ENCODE assay signal across 8 cellular contexts in the genomic region with DNA sequence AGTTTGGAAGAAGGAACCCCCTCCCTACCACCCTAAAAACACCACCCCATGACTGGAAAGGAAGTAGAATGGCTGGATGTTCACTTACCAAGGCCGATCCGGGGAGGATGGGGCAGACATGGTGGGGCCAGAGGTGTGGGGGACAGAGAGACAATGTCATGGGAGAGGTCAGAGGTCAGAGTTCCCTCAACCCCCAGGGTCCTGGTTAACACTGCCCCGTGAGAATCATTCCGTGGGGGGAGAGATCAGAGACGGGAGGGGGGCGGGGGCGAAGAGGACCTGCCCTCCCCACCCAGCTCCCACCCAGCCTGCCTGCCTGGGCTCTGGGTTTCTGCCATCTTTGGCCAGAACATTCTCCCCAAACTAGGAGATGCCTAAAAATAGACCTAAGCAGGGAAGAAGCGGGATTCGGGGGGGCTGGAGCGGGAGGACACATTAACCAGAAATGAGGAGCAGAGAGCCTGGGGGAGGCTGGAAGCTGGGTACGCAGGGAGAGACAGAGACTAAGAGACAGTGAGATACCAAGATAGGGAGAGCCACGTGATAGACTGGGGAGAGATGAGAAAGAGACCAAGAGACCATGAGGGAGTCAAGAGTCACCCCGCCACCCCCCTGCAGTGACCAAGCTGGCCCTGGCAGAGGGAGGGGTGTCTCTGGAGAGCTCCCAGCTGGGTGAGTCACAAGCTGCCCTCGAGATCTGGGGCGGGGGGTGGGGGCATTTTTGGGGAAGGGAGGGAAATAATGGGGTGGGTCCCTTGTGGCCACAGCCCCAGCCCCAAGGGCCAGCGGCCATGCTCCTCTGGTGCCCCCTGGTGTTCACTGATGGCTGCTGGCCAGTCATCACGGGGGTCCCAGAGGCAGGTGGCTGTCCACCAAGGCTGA. TPM values are rescaled to one million over a fixed set of nuclear protein-coding genes. Genes with fewer than 3 reads are reported as not detected.
DNase-seq lines count a peak whose midpoint lies in the region; ATAC-seq and TF ChIP-seq lines count a peak whose summit lies in the region.

No MANE protein-coding gene starts in this region.

- H3K9me3 Mint-ChIP-seq in activated naive CD4-positive, alpha-beta T cell treated with anti-CD3 and anti-CD28 coated beads, Interleukin-2, amount 50 U/mL, for 72 hours, result no peaks in the 10 kb centered on the region

- H3K27ac Mint-ChIP-seq in activated naive CD4-positive, alpha-beta T cell treated with anti-CD3 and anti-CD28 coated beads, Interleukin-2, amount 50 U/mL, for 72 hours, result no peak overlapping the region

- intact Hi-C loops in ovary (cut with DNase I), result loop anchor here (1.0 to 10.0 kb wide), 5 partner anchors 65 to 169 kb away; no protein-coding TSS in a partner anchor

- ATAC-seq in activated naive CD4-positive, alpha-beta T cell treated with anti-CD3 and anti-CD28 coated beads, Interleukin-2, amount 50 U/mL, for 72 hours, result peak; percentile 54 to 68
- ATAC-seq in HG02870 (IDR thresholded peaks at IDR 0.05; ENCODE audit: unreplicated experiment), result no peak
- no peak for ATAC-seq in HG03097 (IDR thresholded peaks at IDR 0.05; ENCODE audit: low FRiP score, unreplicated experiment)

- TF ChIP-seq EP300 in ovary (IDR thresholded peaks at IDR 0.05), result peak; percentile 92

- TF ChIP-seq CTCF in ovary (IDR thresholded peaks at IDR 0.05), result peak; percentile 86 to 96 (median 92)

- no peak for TF ChIP-seq POLR2A in ovary (IDR thresholded peaks at IDR 0.05)

- no peak overlapping the region for H3K4me3 ChIP-seq in ovary

- H3K4me1 ChIP-seq in ovary (ENCODE audit: insufficient read depth), result peaks cover 12% of the 10 kb centered on the region

- H3K36me3 ChIP-seq in ovary, result no peaks in the 10 kb centered on the region

- H3K27ac ChIP-seq in ovary, result peak overlapping the region; percentile 75 to 93

- peak; percentile 12 for DNase-seq in NCI-H2227 (lab: John Stamatoyannopoulos, UW; ENCODE audit: unreplicated experiment)
- no peak for DNase-seq in NCI-H2227 treated with DMSO at 0.1 percent for 48 hours (lab: John Stamatoyannopoulos, UW)
- DNase-seq in OCI-M1 (lab: John Stamatoyannopoulos, UW), result peak; percentile 97
- DNase-seq in activated naive CD4-positive, alpha-beta T cell treated with anti-CD3 and anti-CD28 coated beads, Interleukin-2, amount 50 U/mL, for 72 hours (ENCODE audit: low spot score in 2 of 2), result peak in 1 of 2 donors; percentile 60
- DNase-seq in glomerular visceral epithelial cell (ENCODE audit: extremely low spot score), result peak; percentile 86
- DNase-seq in ovary, result peak; percentile 92 to 96 (median 94)

- no peaks in the 10 kb centered on the region for H3K36me3 Mint-ChIP-seq in activated naive CD4-positive, alpha-beta T cell treated with anti-CD3 and anti-CD28 coated beads, Interleukin-2, amount 50 U/mL, for 72 hours

- 5 to 15% (median 11%) methylated on average over 17 of the region's 17 CpGs for WGBS in ovary, 3 donors

- H3K27me3 ChIP-seq in ovary, result no peaks in the 10 kb centered on the region

- H3K9me3 ChIP-seq in ovary, result no peaks in the 10 kb centered on the region

RNA-seq across cellular contexts. Expression of gene KANK2, which starts 6.1 kb away (rescaled TPM):
- 1 to 10 TPM; 1.6 to 5.5 TPM for total RNA-seq in activated naive CD4-positive, alpha-beta T cell treated with anti-CD3 and anti-CD28 coated beads, Interleukin-2, amount 50 U/mL, for 72 hours
- 100 to 1,000 TPM; 238 to 642 (median 479) TPM for total RNA-seq in ovary
- 100 to 1,000 TPM; 289 to 433 TPM for polyA plus RNA-seq in ovary

RNA-seq across cellular contexts. Expression of gene ANGPTL8, which starts 36.0 kb away (rescaled TPM):
- total RNA-seq in activated naive CD4-positive, alpha-beta T cell treated with anti-CD3 and anti-CD28 coated beads, Interleukin-2, amount 50 U/mL, for 72 hours, result not detected
- total RNA-seq in ovary, result under 1 TPM in 3 of 7 donors, not detected in 4; 0.50 to 0.93 (median 0.51) TPM
- polyA plus RNA-seq in ovary, result under 1 TPM in 1 of 2 donors, not detected in 1; 0.86 TPM

RNA-seq across cellular contexts. Expression of gene SPC24, which starts 47.9 kb away (rescaled TPM):
- 10 to 100 TPM; 48.7 to 86.4 TPM for total RNA-seq in activated naive CD4-positive, alpha-beta T cell treated with anti-CD3 and anti-CD28 coated beads, Interleukin-2, amount 50 U/mL, for 72 hours
- total RNA-seq in ovary, result 1 to 10 TPM in 4 of 7 donors, under 1 TPM in 2, not detected in 1; 0.93 to 2.7 (median 1.0) TPM
- under 1 TPM; 0.47 to 0.78 TPM for polyA plus RNA-seq in ovary

RNA-seq across cellular contexts. Expression of gene DOCK6, which starts 58.9 kb away (rescaled TPM):
- total RNA-seq in activated naive CD4-positive, alpha-beta T cell treated with anti-CD3 and anti-CD28 coated beads, Interleukin-2, amount 50 U/mL, for 72 hours, result 10 to 100 TPM in 1 of 2 donors, 1 to 10 TPM in 1; 2.0 to 17.4 TPM
- total RNA-seq in ovary, result 10 to 100 TPM; 17.2 to 60.0 (median 38.0) TPM
- polyA plus RNA-seq in ovary, result 10 to 100 TPM; 12.8 to 18.0 TPM

Comparison
In these comparisons a context has a peak if more than half of its experiments do, and no peak if none do; other contexts are left out.
1. ATAC-seq: peak in activated naive CD4-positive, alpha-beta T cell treated with anti-CD3 and anti-CD28 coated beads, Interleukin-2, amount 50 U/mL, for 72 hours (2 of 2); none in HG02870 (single experiment) and HG03097 (single experiment).
2. RNA of gene KANK2, which starts 6.1 kb away (total RNA-seq): 238 to 642 TPM in ovary; 1.6 to 5.5 TPM in activated naive CD4-positive, alpha-beta T cell treated with anti-CD3 and anti-CD28 coated beads, Interleukin-2, amount 50 U/mL, for 72 hours; every median in the first group is over 10 times any median in the second.
3. RNA of gene SPC24, which starts 47.9 kb away (total RNA-seq): 48.7 to 86.4 TPM in activated naive CD4-positive, alpha-beta T cell treated with anti-CD3 and anti-CD28 coated beads, Interleukin-2, amount 50 U/mL, for 72 hours; 0.93 to 2.7 TPM in ovary; every median in the first group is over 10 times any median in the second.